8 cellular contexts compared by ENCODE assay signal in genomic region chr5:172188893-172189692, GRCh38. TPM values are rescaled to one million over a fixed set of nuclear protein-coding genes. Genes with fewer than 3 reads are reported as not detected.
DNase-seq lines count a peak whose midpoint lies in the region; ATAC-seq and TF ChIP-seq lines count a peak whose summit lies in the region.

No MANE protein-coding gene starts in this region.

- H3K27me3 ChIP-seq in OCI-LY3 (ENCODE audit: low read depth, low read length) = 0 out of 2 replicates have a peak, but pooled peaks cover 3% of the 10 kb centered on the region
- H3K27me3 ChIP-seq in prostate gland (replicated peaks; ENCODE audit: insufficient read depth) = no peaks in the 10 kb centered on the region

- peak overlapping the region; percentile 89 for H3K4me3 ChIP-seq in OCI-LY3 (ENCODE audit: low read length)
- peak overlapping the region; percentile 97 for H3K4me3 ChIP-seq in epithelial cell of proximal tubule (ENCODE audit: low read depth, low read length)
- peak overlapping the region; percentile 70 to 86 for H3K4me3 ChIP-seq in prostate gland

- peak overlapping the region; percentile 91 for H3K9ac ChIP-seq in ES-I3 (ENCODE audit: low read depth, low read length)
- no peak overlapping the region for H3K9ac ChIP-seq in OCI-LY3 (ENCODE audit: low read length)

- peaks cover 37% of the 10 kb centered on the region for H3K79me2 ChIP-seq in OCI-LY3 (ENCODE audit: low read length)

- H2AFZ ChIP-seq in OCI-LY3 (ENCODE audit: low read depth, low read length) = no peak overlapping the region

- ATAC-seq in HG03045 (IDR thresholded peaks at IDR 0.05; ENCODE audit: unreplicated experiment) = no peak

- H4K20me1 ChIP-seq in OCI-LY3 (ENCODE audit: insufficient read depth, low read length) = no peaks in the 10 kb centered on the region

- intact Hi-C loops in prostate gland (cut with DNase I) = loop anchor here (5.0 kb wide), 3 partner anchors 93 to 277 kb away; partner anchors contain the start of gene UBTD2

- H3K9me3 ChIP-seq in ES-I3 (ENCODE audit: control insufficient read depth, insufficient read depth, low read length) = no peaks in the 10 kb centered on the region
- no peaks in the 10 kb centered on the region for H3K9me3 ChIP-seq in OCI-LY3 (ENCODE audit: insufficient read depth, low read length)
- H3K9me3 ChIP-seq in prostate gland = no peaks in the 10 kb centered on the region

- no peak for TF ChIP-seq POLR2A in prostate gland (IDR thresholded peaks at IDR 0.05)

- H3K27ac ChIP-seq in OCI-LY3 (ENCODE audit: low read length) (no peak overlapping the region), prostate gland (peak overlapping the region in 1 of 2 donors; percentile 73)

- H3K36me3 ChIP-seq in ES-I3 (ENCODE audit: insufficient read depth, low read length) (no peaks in the 10 kb centered on the region), OCI-LY3 (replicated peaks; ENCODE audit: low read depth, low read length) (peaks cover 11% of the 10 kb centered on the region), prostate gland (no peaks in the 10 kb centered on the region)

- in situ Hi-C loops in ACHN (cut with HindIII; ENCODE audit: low pct_ligation_motif_present, low pct_unique_long_range_greater_than_20kb, low sequenced_read_pairs) = no loop called here

- H3K4me1 ChIP-seq in ES-I3 (ENCODE audit: insufficient read depth, low read length) (peaks cover 8% of the 10 kb centered on the region), OCI-LY3 (ENCODE audit: low read length) (peaks cover 23% of the 10 kb centered on the region), prostate gland (replicated peaks) (no peaks in the 10 kb centered on the region)

- H3K4me2 ChIP-seq in OCI-LY3 (ENCODE audit: low read length) = peak overlapping the region; percentile 70

- 45% methylated on average over 30 of the region's 30 CpGs for WGBS in prostate gland

- DNase-seq in epithelial cell of proximal tubule (ENCODE audit: low read depth) = no peak
- DNase-seq in prostate gland (ENCODE audit: low spot score) = no peak
- DNase-seq in stimulated activated CD4-positive, alpha-beta T cell treated with anti-CD3 and anti-CD28 coated beads, Interleukin-2, amount 100 ng/mL, for 24 hours = no peak
- no peak for DNase-seq in kidney tubule cell (ENCODE audit: low spot score)
- no peak for DNase-seq in ACHN

- TF ChIP-seq CTCF in OCI-LY3 (IDR thresholded peaks at IDR 0.05; ENCODE audit: low read depth, low read length) (no peak), epithelial cell of proximal tubule (conservative IDR thresholded peaks at IDR 0.05; ENCODE audit: low read depth, low read length) (no peak), prostate gland (IDR thresholded peaks at IDR 0.05) (no peak)

RNA-seq across cellular contexts. Expression of gene STK10, which starts 1.1 kb away (rescaled TPM):
- total RNA-seq in epithelial cell of proximal tubule (22.4 and 25.9 TPM in 2 replicates), prostate gland (10 to 100 TPM in 1 of 2 donors, 1 to 10 TPM in 1; 4.6 to 73.3 TPM)

RNA-seq across cellular contexts. Expression of gene EFCAB9, which starts 4.9 kb away (rescaled TPM):
- total RNA-seq in epithelial cell of proximal tubule (not detected in 2 replicates), prostate gland (not detected)
